8 cellular contexts compared by ENCODE assay signal in genomic region chr9:87148391-87149237, GRCh38.
DNase-seq lines count a peak whose midpoint lies in the region; ATAC-seq and TF ChIP-seq lines count a peak whose summit lies in the region.

No MANE protein-coding gene starts in this region.

- TF ChIP-seq CTCF in body of pancreas (IDR thresholded peaks at IDR 0.05) (peak in 4 of 7 experiments; percentile 11 to 28 (median 16)), prostate gland (IDR thresholded peaks at IDR 0.05) (peak in 2 of 4 experiments; percentile 22 to 34)

- TF ChIP-seq POLR2A in body of pancreas (IDR thresholded peaks at IDR 0.05) (peak; percentile 13 to 57 (median 41)), prostate gland (IDR thresholded peaks at IDR 0.05) (no peak)

- intact Hi-C loops in body of pancreas (cut with DNase I), result no loop called here
- intact Hi-C loops in prostate gland (cut with DNase I), result loop anchor here (2.0 kb wide), 1 partner anchor 202 kb away; the partner anchor contains the start of gene GAS1

- WGBS in body of pancreas, 2 donors, result 24 to 33% methylated on average over 37 to 51 of the region's 51 CpGs
- WGBS in prostate gland, result 16% methylated on average over 50 of the region's 51 CpGs

- H3K4me1 ChIP-seq in body of pancreas, result peaks cover 13% of the 10 kb centered on the region
- H3K4me1 ChIP-seq in prostate gland (replicated peaks), result peaks cover 4% of the 10 kb centered on the region

- H3K9me3 ChIP-seq in body of pancreas (no peaks in the 10 kb centered on the region), prostate gland (no peaks in the 10 kb centered on the region)

- no peak overlapping the region for H3K4me3 ChIP-seq in body of pancreas
- H3K4me3 ChIP-seq in prostate gland, result peak overlapping the region; percentile 24 to 28

- peak overlapping the region; percentile 28 to 68 (median 64) for H3K27ac ChIP-seq in body of pancreas
- peak overlapping the region; percentile 70 to 79 for H3K27ac ChIP-seq in prostate gland

- H3K27me3 ChIP-seq in body of pancreas (no peaks in the 10 kb centered on the region), prostate gland (replicated peaks; ENCODE audit: insufficient read depth) (no peaks in the 10 kb centered on the region)

- no peaks in the 10 kb centered on the region for H3K36me3 ChIP-seq in body of pancreas (replicated peaks in 1 of 2; ENCODE audit: insufficient read depth in 1 of 2, low read depth in 2 of 2)
- no peaks in the 10 kb centered on the region for H3K36me3 ChIP-seq in prostate gland

- DNase-seq in AG08396 (ENCODE audit: low spot score) (peak; percentile 82), HuH-7.5 (ENCODE audit: low spot score) (peak; percentile 22), body of pancreas (peak; percentile 76 to 82 (median 78)), hypothalamus (lab: John Stamatoyannopoulos, UW) (peak; percentile 24 to 91 (median 74)), prostate gland (ENCODE audit: low spot score) (peak; percentile 43), HT-29 (ENCODE audit: low spot score) (no peak)

- ATAC-seq in body of pancreas (peak; percentile 96), GM18870 (IDR thresholded peaks at IDR 0.05; ENCODE audit: unreplicated experiment) (no peak), HG02840 (IDR thresholded peaks at IDR 0.05; ENCODE audit: low FRiP score, unreplicated experiment) (no peak)

Comparison
In these comparisons a context has a peak if more than half of its experiments do, and no peak if none do; other contexts are left out.
1. H3K4me3 ChIP-seq: peak in prostate gland (2 of 2); none in body of pancreas (0 of 2).